ENCODE assay signal across 8 cellular contexts in genomic region chr10:38094923-38095574, GRCh38. TPM values are rescaled to one million over a fixed set of nuclear protein-coding genes. Genes with fewer than 3 reads are reported as not detected.
DNase-seq lines count a peak whose midpoint lies in the region; ATAC-seq, FAIRE-seq and TF ChIP-seq lines count a peak whose summit lies in the region.

No MANE protein-coding gene starts in this region.

- no TSS peak for BruUV-seq in GM12878 (replicated peaks; lab: Mats Ljungman, UMichigan)

- TF ChIP-seq EP300 in GM12878 (IDR thresholded peaks at IDR 0.05; ENCODE audit: borderline replicate concordance in 1 of 2, control insufficient read depth in 1 of 2, low read depth in 2 of 2, low read length in 2 of 2) (no peak), upper lobe of left lung (IDR thresholded peaks at IDR 0.05) (no peak)

- DNase-seq in cardiac muscle cell (ENCODE audit: low read depth in 1 of 2, low spot score in 1 of 2) (no peak), Right ventricle myocardium superior (no peak), GM12878 (ENCODE audit: low read depth, low spot score) (no peak), lower lobe of right lung (no peak), upper lobe of left lung (no peak), cerebellar cortex (ENCODE audit: low spot score) (no peak), mesenteric fat pad (ENCODE audit: low spot score) (no peak)

- TF ChIP-seq CTCF in cardiac muscle cell (IDR thresholded peaks at IDR 0.05; ENCODE audit: low read depth, low read length) (no peak), GM12878 (IDR thresholded peaks at IDR 0.05 in 2 of 3, conservative IDR thresholded peaks at IDR 0.05 in 1 of 3; ENCODE audit: control insufficient read depth in 2 of 3, extremely low read depth in 1 of 3, insufficient read depth in 1 of 3, low read depth in 3 of 3, low read length in 3 of 3) (no peak), lower lobe of right lung (IDR thresholded peaks at IDR 0.05) (no peak), upper lobe of left lung (IDR thresholded peaks at IDR 0.05) (no peak)

- no peak for TF ChIP-seq POLR2A in GM12878 (IDR thresholded peaks at IDR 0.05; ENCODE audit: low read depth, low read length)
- no peak for TF ChIP-seq POLR2A in upper lobe of left lung (IDR thresholded peaks at IDR 0.05)

- H3K27me3 ChIP-seq in cardiac muscle cell (no peaks in the 10 kb centered on the region), GM12878 (replicated peaks in 1 of 2; ENCODE audit: control insufficient read depth in 2 of 2, insufficient read depth in 2 of 2, low read length in 1 of 2) (no peaks in the 10 kb centered on the region), lower lobe of right lung (ENCODE audit: low read depth) (no peaks in the 10 kb centered on the region), upper lobe of left lung (no peaks in the 10 kb centered on the region)

- H3K9me3 ChIP-seq in cardiac muscle cell (ENCODE audit: low read depth) (no peaks in the 10 kb centered on the region), GM12878 (replicated peaks; ENCODE audit: control insufficient read depth, insufficient read depth, low read length) (peaks cover 3% of the 10 kb centered on the region), lower lobe of right lung (peaks cover 2% of the 10 kb centered on the region), upper lobe of left lung (peaks cover 0 to 8% (median 3%) of the 10 kb centered on the region in 4 donors)

- H3K4me2 ChIP-seq in GM12878 (ENCODE audit: control insufficient read depth, insufficient read depth) = peak overlapping the region; percentile 84

- H3K36me3 ChIP-seq in cardiac muscle cell = peaks cover 3% of the 10 kb centered on the region
- peaks cover 0 to 16% of the 10 kb centered on the region in 2 experiments; a peak in 2 of 4 replicates for H3K36me3 ChIP-seq in GM12878 (ENCODE audit: control insufficient read depth in 2 of 2, insufficient read depth in 2 of 2, low read length in 1 of 2)
- H3K36me3 ChIP-seq in lower lobe of right lung = peaks cover 29% of the 10 kb centered on the region
- H3K36me3 ChIP-seq in upper lobe of left lung = peaks cover 11 to 43% (median 22%) of the 10 kb centered on the region in 4 donors

- no peaks in the 10 kb centered on the region for H4K20me1 ChIP-seq in GM12878 (ENCODE audit: control insufficient read depth, insufficient read depth)

- peak overlapping the region; percentile 85 for H3K9ac ChIP-seq in GM12878 (ENCODE audit: control insufficient read depth, insufficient read depth, low read length)

- H3K4me3 ChIP-seq in cardiac muscle cell (peak overlapping the region; percentile 56), GM12878 (peak overlapping the region; percentile 79), lower lobe of right lung (peak overlapping the region; percentile 85), upper lobe of left lung (peak overlapping the region; percentile 68 to 88 (median 76))

- H3K4me1 ChIP-seq in cardiac muscle cell (ENCODE audit: low read depth) = no peaks in the 10 kb centered on the region
- peaks cover 9% of the 10 kb centered on the region; the same call in 1 of the 2 replicates for H3K4me1 ChIP-seq in GM12878 (ENCODE audit: control insufficient read depth, insufficient read depth, low read length)
- H3K4me1 ChIP-seq in lower lobe of right lung = peaks cover 13% of the 10 kb centered on the region
- H3K4me1 ChIP-seq in upper lobe of left lung = peaks cover 6 to 17% (median 11%) of the 10 kb centered on the region in 4 donors

- POLR2A ChIA-PET in GM12878 (lab: Charles Lee) = interaction anchor here (0.6 kb wide), 2 partner anchors 24 to 307 kb away, joined by 3 to 4 read pairs; no protein-coding TSS in a partner anchor

- FAIRE-seq in GM12878 (lab: Jason Lieb, UNC) = no peak

- SMC1A ChIA-PET in GM12878 (lab: Charles Lee; ENCODE audit: uncharacterized antibody, unreplicated experiment) = interaction anchor here (1.2 to 2.1 kb wide), 2 partner anchors 47 to 118 kb away, joined by 3 to 5 read pairs; partner anchors contain the start of gene ZNF25

- in situ Hi-C loops in GM12878 (cut with MboI) = loop anchor here (5.0 kb wide), 1 partner anchor 238 kb away; the partner anchor contains the start of gene ZNF248

- TF ChIP-seq RAD21 in GM12878 (IDR thresholded peaks at IDR 0.05; ENCODE audit: insufficient read depth, low read depth, low read length) = no peak

- ATAC-seq in Right ventricle myocardium superior (ENCODE audit: poor library complexity) = no peak
- peak; percentile 6; the same call in 1 of the 3 replicates for ATAC-seq in GM12878
- ATAC-seq in lower lobe of right lung = peak in 1 of 2 donors; percentile 1
- ATAC-seq in upper lobe of left lung (ENCODE audit: low FRiP score in 2 of 2) = no peak
- ATAC-seq in GM18909 (IDR thresholded peaks at IDR 0.05; ENCODE audit: poor library complexity, unreplicated experiment) = no peak

- H2AFZ ChIP-seq in GM12878 (ENCODE audit: control insufficient read depth, low read depth, low read length) = peak overlapping the region; percentile 20

- CTCF ChIA-PET in GM12878 (lab: Yijun Ruan, JAX) = interaction anchor here (1.0 to 1.3 kb wide), 2 partner anchors 102 to 118 kb away, joined by 3 to 7 read pairs; partner anchors contain the start of gene ZNF25

- H3K27ac ChIP-seq in cardiac muscle cell (peak overlapping the region; percentile 85), GM12878 (ENCODE audit: control insufficient read depth, insufficient read depth) (peak overlapping the region; percentile 77), lower lobe of right lung (peak overlapping the region; percentile 91), upper lobe of left lung (peak overlapping the region; percentile 72 to 92 (median 90))

- H3K79me2 ChIP-seq in GM12878 (ENCODE audit: control insufficient read depth, insufficient read depth, low read length) = peaks cover 12% of the 10 kb centered on the region

- WGBS in GM12878 (ENCODE audit: insufficient coverage, insufficient replicate concordance, low lambda C conversion rate, missing lambda C conversion rate) = 49% methylated on average over 21 of the region's 22 CpGs
- WGBS in upper lobe of left lung, 2 donors = 49 to 85% methylated on average over 12 to 22 of the region's 22 CpGs

- RAD21 ChIA-PET in GM12878 (lab: Charles Lee; ENCODE audit: unreplicated experiment) = interaction anchor here (2.0 kb wide), 1 partner anchor 120 kb away, joined by 8 read pairs; no protein-coding TSS in a partner anchor

- intact Hi-C loops in Right ventricle myocardium superior (cut with DNase I) = loop anchor here (5.0 kb wide), 1 partner anchor 238 kb away; the partner anchor contains the start of gene ZNF248
- intact Hi-C loops in GM12878 (cut with micrococcal nuclease; ENCODE audit: unreplicated experiment) = loop anchor here (1.0 to 5.0 kb wide), 4 partner anchors 68 to 238 kb away; partner anchors contain the start of genes ZNF248 and ZNF25
- intact Hi-C loops in lower lobe of right lung (cut with DNase I) = no loop called here

TF ChIP-seq in GM12878, 131 proteins besides CTCF, POLR2A, EP300 and RAD21 (continues in another document):
- TF ChIP-seq USF1 (IDR thresholded peaks at IDR 0.05; ENCODE audit: borderline replicate concordance, extremely low read length, insufficient read depth, low read depth, low read length) (no peak), POU2F2 (IDR thresholded peaks at IDR 0.05; ENCODE audit: borderline replicate concordance, low read depth, low read length) (no peak), ZNF622 (IDR thresholded peaks at IDR 0.05) (no peak), PKNOX1 (IDR thresholded peaks at IDR 0.05) (no peak)

RNA-seq across cellular contexts. Expression of gene ZNF37A, which starts 0.9 kb away (rescaled TPM):
- total RNA-seq in cardiac muscle cell (9.8 and 15.3 TPM in 2 replicates), Right ventricle myocardium superior (10.0 TPM), GM12878 (2014; rRNA removed) (10.1 and 11.2 TPM in 2 replicates), GM12878 (2014; rRNA removed; fragmentation: Illumina TruSeq; extraction: Trizol) (18.2 and 18.9 TPM in 2 replicates), GM12878 (2021) (11.5 and 15.5 TPM in 2 replicates), lower lobe of right lung (16.6 TPM), upper lobe of left lung (10 to 100 TPM; 10.7 to 49.2 (median 17.3) TPM), mesenteric fat pad (21.5 TPM)
- polyA plus RNA-seq in cardiac muscle cell (8.1 and 15.2 TPM in 2 replicates), GM12878 (2011; rRNA removed) (24.2 and 33.8 TPM in 2 replicates), GM12878 (2014; fragmentation: Illumina TruSeq; extraction: Trizol) (17.8 and 21.8 TPM in 2 replicates), GM12878 (2014; fragmentation: Nextera tagmentation; extraction: Ambion mirVana) (1 to 10 TPM; 3.3 to 5.1 TPM), GM12878 (2014; rRNA removed) (10.9 and 12.1 TPM in 2 replicates), GM12878 (2016; fragmentation: Nextera tagmentation; extraction: Ambion mirVana) (10 to 100 TPM; 11.1 to 13.1 TPM)
- total RNA-seq in GM12878 (2013; cell fraction: nucleolus; rRNA removed) = 184 and 193 TPM in 2 replicates
- polyA plus RNA-seq in GM12878 (2011; ENCODE audit: low read depth) = 8.8 TPM
- 12.7 and 13.7 TPM in 2 replicates for polyA plus RNA-seq in GM12878 (2011; cell fraction: cytosol; rRNA removed)
- 33.4 and 43.6 TPM in 2 replicates for polyA plus RNA-seq in GM12878 (2011; cell fraction: nucleus; rRNA removed)
- 11.5 and 13.6 TPM in 2 replicates for polyA plus RNA-seq in GM12878 (2012)
- 40.6 and 44.9 TPM in 2 replicates for polyA minus RNA-seq in GM12878 (2011; rRNA and poly(A)+ RNA removed)
- 8.0 and 10.2 TPM in 2 replicates for polyA minus RNA-seq in GM12878 (2011; cell fraction: cytosol; rRNA and poly(A)+ RNA removed)
- 24.3 and 38.5 TPM in 2 replicates for polyA minus RNA-seq in GM12878 (2011; cell fraction: nucleus; rRNA and poly(A)+ RNA removed)
